In the genomic region with DNA sequence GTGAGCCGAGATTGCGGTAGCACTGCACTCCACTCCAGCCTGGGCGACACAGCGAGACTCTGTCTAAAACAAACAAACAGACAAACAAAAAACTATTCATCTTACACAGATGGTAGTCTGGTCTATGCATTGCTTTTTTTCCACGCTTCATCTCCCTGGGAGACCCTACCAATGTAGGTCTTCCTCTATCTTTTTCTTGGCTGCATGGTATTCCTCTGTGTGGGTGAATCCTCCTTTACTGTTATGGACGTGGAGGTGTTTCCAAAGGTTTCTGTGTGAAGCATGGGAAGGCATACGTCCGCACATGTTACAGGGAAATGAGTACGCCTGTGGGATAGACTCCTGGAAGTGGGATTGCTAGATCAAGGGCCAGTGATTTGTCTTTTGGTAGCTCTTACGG, we compare ENCODE assay signal across 1 cellular context.
TF ChIP-seq lines count a peak whose summit lies in the region.

No MANE protein-coding gene starts in this region.

TF ChIP-seq in WTC11, 78 proteins besides CTCF, POLR2A, EP300 and RAD21 (continued from another document):
- TF ChIP-seq, protein P1, sequence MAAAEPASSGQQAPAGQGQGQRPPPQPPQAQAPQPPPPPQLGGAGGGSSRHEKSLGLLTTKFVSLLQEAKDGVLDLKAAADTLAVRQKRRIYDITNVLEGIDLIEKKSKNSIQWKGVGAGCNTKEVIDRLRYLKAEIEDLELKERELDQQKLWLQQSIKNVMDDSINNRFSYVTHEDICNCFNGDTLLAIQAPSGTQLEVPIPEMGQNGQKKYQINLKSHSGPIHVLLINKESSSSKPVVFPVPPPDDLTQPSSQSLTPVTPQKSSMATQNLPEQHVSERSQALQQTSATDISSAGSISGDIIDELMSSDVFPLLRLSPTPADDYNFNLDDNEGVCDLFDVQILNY (CRISPR knock-in tag; IDR thresholded peaks at IDR 0.05), result no peak
TF ChIP-seq in WTC11: peak in this region for 0.
